In the genomic region with DNA sequence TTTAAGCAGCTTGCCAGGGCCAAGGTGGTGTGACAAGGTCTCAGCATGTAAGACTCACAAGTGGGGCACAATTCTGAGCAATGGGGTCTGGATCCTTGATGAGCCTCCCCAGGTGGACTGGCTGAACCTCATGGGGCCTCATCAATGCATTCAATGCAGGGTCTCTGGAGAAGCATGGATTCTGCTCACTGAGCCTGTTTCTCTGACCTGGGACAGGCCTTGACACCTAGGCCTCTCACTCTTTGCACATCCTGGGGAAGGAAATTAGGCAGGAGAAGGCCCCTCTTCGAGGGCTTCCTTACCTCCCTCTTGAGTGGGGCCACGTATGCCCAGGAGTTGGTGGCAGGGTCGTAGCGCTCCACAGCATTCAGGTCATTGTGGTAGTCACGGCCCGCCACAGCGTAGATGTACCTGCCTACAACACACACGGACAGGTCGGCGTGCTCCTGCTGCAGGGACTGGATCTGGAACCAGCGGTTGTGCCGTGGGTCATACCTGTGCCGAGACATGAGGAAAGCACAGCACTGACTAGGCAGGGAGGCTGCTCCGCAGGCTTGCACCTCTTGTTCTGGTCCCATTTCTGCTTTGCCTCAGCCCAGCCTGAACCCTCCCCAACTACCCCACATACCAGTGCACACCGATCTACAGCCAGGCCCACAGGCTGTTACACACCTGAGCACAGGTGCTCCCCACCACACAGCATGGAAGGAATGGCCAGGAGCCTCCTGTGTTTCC, we compare ENCODE assay signal across 31 cellular contexts.
"Had no signal": no experiment of that assay in that cellular context is flagged by ENCODE, and none has a peak within 500 bp of the region (broad histone marks: within the 10 kb centered on the region; RNA-seq: fewer than 3 reads in every experiment).

No MANE protein-coding gene starts in this region.

- H3K27me3 Mint-ChIP-seq: activated CD4-positive, alpha-beta T cell treated with anti-CD3 and anti-CD28 coated beads, Interleukin-2, amount 10 ng/mL, durations not matched to agents 24 days and 14 days; activated naive CD4-positive, alpha-beta T cell treated with anti-CD3 and anti-CD28 coated beads, Interleukin-2, amount 50 U/mL, for 24 hours; activated T-cell treated with anti-CD3 and anti-CD28 coated beads, Interleukin-2, amount 50 U/mL, for 24 hours had no signal

- DNase-seq: activated CD4-positive, alpha-beta T cell treated with anti-CD3 and anti-CD28 coated beads, Interleukin-2, amount 10 ng/mL, durations not matched to agents 24 days and 14 days; activated CD4-positive, alpha-beta T cell treated with anti-CD3 and anti-CD28 coated beads, Interleukin-2, amount 50 U/mL, for 48 hours; activated CD8-positive, alpha-beta T cell treated with anti-CD3 and anti-CD28 coated beads, Interleukin-2, amount 10 ng/mL, durations not matched to agents 7 days and 5 days; activated gamma-delta T cell; activated naive CD4-positive, alpha-beta T cell treated with Interleukin-2 at 50 U/mL for 16 hours; activated T-cell treated with anti-CD3 and anti-CD28 coated beads, Interleukin-2, amount 50 U/mL, for 24 hours; adrenal gland; body of pancreas; IMR-90; Karpas-422; KBM-7; MG63; NCI-H1048; NCI-H1105 treated with DMSO at 0.1 percent for 48 hours; NCI-H1436; NCI-H1694; NCI-H1930; NCI-H2081 treated with DMSO at 0.1 percent for 48 hours; NCI-H345; NCI-H524 treated with DMSO at 0.1 percent for 48 hours; Peyer's patch; RPMI8226; SW 1271; T-helper 1 cell; T-helper 2 cell; T-helper 9 cell; WERI-Rb-1 had no signal

- FAIRE-seq: astrocyte, bronchial epithelial cell had no signal

- ATAC-seq: activated CD8-positive, alpha-beta T cell treated with anti-CD3 and anti-CD28 coated beads, Interleukin-2, amount 10 ng/mL, durations not matched to agents 7 days and 5 days; body of pancreas had no signal

- H3K9me3 Mint-ChIP-seq: activated CD4-positive, alpha-beta T cell treated with anti-CD3 and anti-CD28 coated beads, Interleukin-2, amount 10 ng/mL, durations not matched to agents 24 days and 14 days; activated naive CD4-positive, alpha-beta T cell treated with anti-CD3 and anti-CD28 coated beads, Interleukin-2, amount 50 U/mL, for 24 hours; activated T-cell treated with anti-CD3 and anti-CD28 coated beads, Interleukin-2, amount 50 U/mL, for 24 hours; activated T-helper 2 cell treated with anti-CD3 and anti-CD28 coated beads, Interferon-gamma antibody, Interleukin-2, Interleukin-4, amounts not matched to agents 10 μg/mL and 5 μg/mL and 100 μg/mL, durations not matched to agents 14 hours and 24 hours and 36 hours had no signal

- H3K4me1 ChIP-seq: adrenal gland, body of pancreas had no signal

- H3K4me3 ChIP-seq: adrenal gland, body of pancreas, MG63, Peyer's patch had no signal

- H3K27ac ChIP-seq: adrenal gland, body of pancreas, Peyer's patch had no signal

- H3K36me3 ChIP-seq: Peyer's patch had no signal

- H3K4me3 Mint-ChIP-seq: activated CD4-positive, alpha-beta T cell treated with anti-CD3 and anti-CD28 coated beads, Interleukin-2, amount 10 ng/mL, durations not matched to agents 24 days and 14 days; activated CD8-positive, alpha-beta T cell treated with anti-CD3 and anti-CD28 coated beads, Interleukin-2, amount 10 ng/mL, durations not matched to agents 7 days and 5 days; activated naive CD4-positive, alpha-beta T cell treated with anti-CD3 and anti-CD28 coated beads, Interleukin-2, amount 50 U/mL, for 24 hours; activated T-cell treated with anti-CD3 and anti-CD28 coated beads, Interleukin-2, amount 50 U/mL, for 24 hours had no signal

- H3K9me3 ChIP-seq: adrenal gland, body of pancreas, MG63, Peyer's patch had no signal

- H3K27ac Mint-ChIP-seq: activated CD4-positive, alpha-beta T cell treated with anti-CD3 and anti-CD28 coated beads, Interleukin-2, amount 10 ng/mL, durations not matched to agents 24 days and 14 days; activated CD8-positive, alpha-beta T cell treated with anti-CD3 and anti-CD28 coated beads, Interleukin-2, amount 10 ng/mL, durations not matched to agents 7 days and 5 days; activated naive CD4-positive, alpha-beta T cell treated with anti-CD3 and anti-CD28 coated beads, Interleukin-2, amount 50 U/mL, for 24 hours; activated T-cell treated with anti-CD3 and anti-CD28 coated beads, Interleukin-2, amount 50 U/mL, for 24 hours; activated T-helper 2 cell treated with anti-CD3 and anti-CD28 coated beads, Interferon-gamma antibody, Interleukin-2, Interleukin-4, amounts not matched to agents 10 μg/mL and 5 μg/mL and 100 μg/mL, durations not matched to agents 14 hours and 24 hours and 36 hours had no signal

- H3K27me3 ChIP-seq: adrenal gland, body of pancreas, MG63, Peyer's patch had no signal
